Comparison of ENCODE assay signal across 21 cellular contexts in genomic region chr11:9562716-9563115, GRCh38. TPM values are rescaled to one million over a fixed set of nuclear protein-coding genes. Genes with fewer than 3 reads are reported as not detected.
DNase-seq lines count a peak whose midpoint lies in the region; FAIRE-seq and TF ChIP-seq lines count a peak whose summit lies in the region.
"Had no signal": no experiment of that assay in that cellular context is flagged by ENCODE, and none has a peak within 500 bp of the region (broad histone marks: within the 10 kb centered on the region; RNA-seq: fewer than 3 reads in every experiment).

No MANE protein-coding gene starts in this region.

- H3K4me1 ChIP-seq in breast epithelium (peaks cover 7 to 13% of the 10 kb centered on the region in 2 donors), Karpas-422 (ENCODE audit: low read length) (peaks cover 47% of the 10 kb centered on the region)

- H3K4me3 Mint-ChIP-seq in MCF 10A (ENCODE audit: unreplicated experiment): no peak overlapping the region
- H3K4me3 Mint-ChIP-seq in type B pancreatic cell: no peak overlapping the region
- H3K4me3 Mint-ChIP-seq: natural killer cell had no signal

- intact Hi-C loops in MCF 10A (cut with micrococcal nuclease) (no loop called here), breast epithelium (cut with DNase I; ENCODE audit: low total_unique reads) (no loop called here)

- peak overlapping the region; percentile 70 for H3K27ac Mint-ChIP-seq in MCF 10A (ENCODE audit: low read depth, unreplicated experiment)
- peak overlapping the region; percentile 57 for H3K27ac Mint-ChIP-seq in type B pancreatic cell
- H3K27ac Mint-ChIP-seq: natural killer cell had no signal

- H3K4me2 ChIP-seq in Karpas-422 (ENCODE audit: low read depth, low read length, poor library complexity, severe bottlenecking): no peak overlapping the region

- H3K9me3 ChIP-seq in breast epithelium: no peaks in the 10 kb centered on the region
- H3K9me3 ChIP-seq in Karpas-422 (ENCODE audit: low read length): peaks cover 10% of the 10 kb centered on the region
- H3K9me3 ChIP-seq: Peyer's patch, transverse colon had no signal

- no peak for TF ChIP-seq POLR2A in breast epithelium (IDR thresholded peaks at IDR 0.05)

- BruUV-seq in MCF 10A (replicated peaks; lab: Mats Ljungman, UMichigan): no TSS peak

- H3K27ac ChIP-seq in breast epithelium (no peak overlapping the region), Karpas-422 (ENCODE audit: low read length) (peak overlapping the region; percentile 97)
- H3K27ac ChIP-seq: Peyer's patch, transverse colon, VCaP had no signal

- H3K4me3 ChIP-seq in breast epithelium (no peak overlapping the region), Karpas-422 (ENCODE audit: low read length) (no peak overlapping the region), bronchial epithelial cell (ENCODE audit: low read depth, low read length) (no peak overlapping the region)
- H3K4me3 ChIP-seq: Peyer's patch, transverse colon had no signal

- H3K36me3 ChIP-seq in breast epithelium (no peaks in the 10 kb centered on the region), Karpas-422 (ENCODE audit: insufficient read depth, low read length) (no peaks in the 10 kb centered on the region), bronchial epithelial cell (ENCODE audit: control insufficient read depth, insufficient read depth, low read length) (no peaks in the 10 kb centered on the region)
- H3K36me3 ChIP-seq: Peyer's patch, transverse colon had no signal

- H3K9me3 Mint-ChIP-seq in MCF 10A (ENCODE audit: unreplicated experiment) (peaks cover 22% of the 10 kb centered on the region), type B pancreatic cell (peaks cover 12% of the 10 kb centered on the region)

- DNase-seq in MCF 10A (ENCODE audit: unreplicated experiment): no peak
- DNase-seq in breast epithelium (ENCODE audit: low spot score in 2 of 2): no peak
- no peak for DNase-seq in Karpas-422
- peak; percentile 59 for DNase-seq in bronchial epithelial cell (ENCODE audit: low read depth)
- DNase-seq in type B pancreatic cell (ENCODE audit: extremely low spot score, unreplicated experiment): no peak
- DNase-seq in HK-2 (ENCODE audit: unreplicated experiment): no peak
- no peak for DNase-seq in germinal center (ENCODE audit: low spot score)
- no peak for DNase-seq in stimulated activated CD8-positive, alpha-beta memory T cell treated with anti-CD3 and anti-CD28 coated beads, Interleukin-4, amount 100 ng/mL, for 48 hours
- DNase-seq: ACHN, activated gamma-delta T cell, activated T-cell treated with anti-CD3 and anti-CD28 coated beads for 4 hours, DMS53, GDM1, natural killer cell, NCI-H146, NCI-H2107, NCI-H510A treated with DMSO at 0.1 percent for 48 hours, Peyer's patch, SHP77 treated with DMSO at 0.1 percent for 48 hours, transverse colon had no signal

- H2AFZ ChIP-seq in Karpas-422 (ENCODE audit: low read length): no peak overlapping the region

- peaks cover 20% of the 10 kb centered on the region for H3K4me1 Mint-ChIP-seq in MCF 10A (ENCODE audit: insufficient read depth, unreplicated experiment)
- H3K4me1 Mint-ChIP-seq in type B pancreatic cell (ENCODE audit: unreplicated experiment): peaks cover 17% of the 10 kb centered on the region
- H3K4me1 Mint-ChIP-seq: natural killer cell had no signal

- POLR2A ChIA-PET in MCF 10A (lab: Yijun Ruan, JAX): interaction anchor here (2.9 to 10.7 kb wide), 2 partner anchors 14 to 102 kb away, joined by 12 to 214 read pairs; partner anchors contain the start of genes WEE1 and ZNF143

- H3K27me3 ChIP-seq in breast epithelium (no peaks in the 10 kb centered on the region), Karpas-422 (ENCODE audit: low read length) (no peaks in the 10 kb centered on the region), bronchial epithelial cell (ENCODE audit: control insufficient read depth, insufficient read depth, low read length) (no peaks in the 10 kb centered on the region)
- H3K27me3 ChIP-seq: Peyer's patch, transverse colon had no signal

- H3K9me2 ChIP-seq in Karpas-422 (replicated peaks; ENCODE audit: insufficient read depth, low read length): no peaks in the 10 kb centered on the region

- H4K20me1 ChIP-seq in Karpas-422 (ENCODE audit: insufficient read depth, low read depth, low read length): no peaks in the 10 kb centered on the region

- no peak overlapping the region for H3K9ac ChIP-seq in Karpas-422 (ENCODE audit: low read length)

- H3K79me2 ChIP-seq in Karpas-422 (ENCODE audit: low read length): no peaks in the 10 kb centered on the region

- FAIRE-seq in bronchial epithelial cell (lab: Jason Lieb, UNC): no peak

- TF ChIP-seq CTCF in MCF 10A (IDR thresholded peaks at IDR 0.05; ENCODE audit: unreplicated experiment) (no peak), breast epithelium (IDR thresholded peaks at IDR 0.05) (no peak), bronchial epithelial cell (IDR thresholded peaks at IDR 0.05; ENCODE audit: insufficient read depth, low read length, severe bottlenecking) (no peak), type B pancreatic cell (conservative IDR thresholded peaks at IDR 0.05) (no peak)

- H3K36me3 Mint-ChIP-seq in MCF 10A (ENCODE audit: insufficient read depth, unreplicated experiment) (peaks cover 4% of the 10 kb centered on the region), type B pancreatic cell (peaks cover 9% of the 10 kb centered on the region)

- H3K27me3 Mint-ChIP-seq in MCF 10A (ENCODE audit: insufficient read depth, unreplicated experiment) (no peaks in the 10 kb centered on the region), type B pancreatic cell (no peaks in the 10 kb centered on the region)

- CTCF ChIA-PET in MCF 10A (lab: Yijun Ruan, JAX): interaction anchor here (0.5 to 1.2 kb wide), 3 partner anchors 27 to 187 kb away, joined by 3 to 5 read pairs (median 4); partner anchors contain the start of gene ZNF143

RNA-seq across cellular contexts. Expression of gene WEE1, which starts 10.8 kb away (rescaled TPM):
- total RNA-seq in MCF 10A (2022) (28.7 and 34.5 TPM in 2 replicates), breast epithelium (100 to 1,000 TPM in 1 of 3 donors, 10 to 100 TPM in 2; 25.0 to 128 (median 66.5) TPM), bronchial epithelial cell (14.6 and 15.8 TPM in 2 replicates), type B pancreatic cell (ENCODE audit: low replicate concordance) (80.1 and 104 TPM in 2 replicates)
- 74.0 and 107 TPM in 2 replicates for total RNA-seq in Karpas-422 (2014; rRNA removed; shearing (Covaris generic); ENCODE audit: low replicate concordance)
